Comparison of ENCODE assay signal across 23 cellular contexts in the genomic region with DNA sequence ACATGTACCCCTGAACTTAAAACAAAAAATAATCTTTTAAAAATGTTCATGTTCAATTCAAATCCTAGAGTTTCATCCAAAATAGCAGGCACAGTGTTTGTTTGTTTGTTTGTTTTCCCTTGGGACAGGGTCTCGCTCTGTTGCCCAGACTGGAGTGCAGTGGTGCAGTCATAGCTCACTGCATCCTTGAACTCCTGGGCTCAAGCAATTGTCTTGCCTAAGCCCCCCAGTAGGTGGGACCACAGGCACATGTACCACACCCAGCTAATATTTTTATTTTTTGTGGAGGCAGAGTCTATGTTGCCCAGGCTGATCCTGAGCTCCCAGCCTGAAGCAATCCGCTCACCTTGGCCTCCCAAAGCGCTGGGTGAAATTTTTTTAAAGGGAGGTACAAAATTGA. TPM values are rescaled to one million over a fixed set of nuclear protein-coding genes. Genes with fewer than 3 reads are reported as not detected.
DNase-seq lines count a peak whose midpoint lies in the region; ATAC-seq, FAIRE-seq and TF ChIP-seq lines count a peak whose summit lies in the region.
"Had no signal": no experiment of that assay in that cellular context is flagged by ENCODE, and none has a peak within 500 bp of the region (broad histone marks: within the 10 kb centered on the region; RNA-seq: fewer than 3 reads in every experiment).

No MANE protein-coding gene starts in this region.

- BruUV-seq in HepG2 (replicated peaks; lab: Mats Ljungman, UMichigan) (no TSS peak), GM12878 (replicated peaks; lab: Mats Ljungman, UMichigan) (no TSS peak)

- in situ Hi-C loops in HepG2 (cut with HindIII; ENCODE audit: extremely low pct_ligation_motif_present, low pct_unique_long_range_greater_than_20kb) (loop anchor here (5.0 to 25.0 kb wide), 5 partner anchors 112 to 882 kb away; partner anchors contain the start of genes SLC25A51 and TOMM5), GM12878 (cut with MboI) (loop anchor here (5.0 to 25.0 kb wide), 2 partner anchors 112 to 532 kb away; partner anchors contain the start of gene TOMM5)

- H3K4me3 Mint-ChIP-seq in HFFc6 = no peak overlapping the region
- no peak overlapping the region for H3K4me3 Mint-ChIP-seq in activated CD4-positive, alpha-beta T cell treated with anti-CD3 and anti-CD28 coated beads for 36 hours

- RAD21 ChIA-PET in GM12878 (lab: Charles Lee; ENCODE audit: unreplicated experiment) = interaction anchor here (1.0 to 1.9 kb wide), 4 partner anchors 10 to 262 kb away, joined by 3 to 4 read pairs (median 4); no protein-coding TSS in a partner anchor

- peaks cover 34% of the 10 kb centered on the region for H3K4me1 ChIP-seq in HepG2 (ENCODE audit: insufficient read depth, low read length)
- peaks cover 0 to 10% (median 2%) of the 10 kb centered on the region in 4 donors for H3K4me1 ChIP-seq in right lobe of liver
- H3K4me1 ChIP-seq in GM12878 (ENCODE audit: control insufficient read depth, insufficient read depth, low read length) = peaks cover 5% of the 10 kb centered on the region; the same call in 1 of the 2 replicates

- H3K4me3 ChIP-seq in HepG2 (replicated peaks in 1 of 3; ENCODE audit: insufficient read depth in 1 of 3, low read depth in 2 of 3, low read length in 3 of 3) = no peak overlapping the region
- H3K4me3 ChIP-seq in right lobe of liver = no peak overlapping the region
- H3K4me3 ChIP-seq in GM12878 = no peak overlapping the region
- H3K4me3 ChIP-seq: HAP-1, MG63 had no signal

- no peak for TF ChIP-seq RAD21 in HepG2 (CRISPR knock-in tag; IDR thresholded peaks at IDR 0.05)
- TF ChIP-seq RAD21 in GM12878 (IDR thresholded peaks at IDR 0.05; ENCODE audit: insufficient read depth, low read depth, low read length) = peak; percentile 25; the same call in 1 of the 2 replicates

- intact Hi-C loops in HepG2 (cut with micrococcal nuclease; ENCODE audit: unreplicated experiment) (loop anchor here (5.0 to 10.0 kb wide), 3 partner anchors 102 to 682 kb away; partner anchors contain the start of gene EXOSC3), right lobe of liver (cut with DNase I) (no loop called here), GM12878 (cut with micrococcal nuclease; ENCODE audit: unreplicated experiment) (loop anchor here (5.0 to 10.0 kb wide), 2 partner anchors 304 to 422 kb away; partner anchors contain the start of genes EXOSC3 and SLC25A51)
- intact Hi-C loops in activated CD4-positive, alpha-beta T cell treated with anti-CD3 and anti-CD28 coated beads for 36 hours (cut with DNase I, micrococcal nuclease) = loop anchor here (10.0 kb wide), 4 partner anchors 274 to 1286 kb away; partner anchors contain the start of genes CLTA (in 1 of the 2), EXOSC3 (in 1 of the 2), SLC25A51 (in 1 of the 2) and TRMT10B (in 1 of the 2)

- no peak for TF ChIP-seq POLR2A in HepG2 (IDR thresholded peaks at IDR 0.05; ENCODE audit: insufficient read depth in 1 of 2, low read depth in 2 of 2, low read length in 2 of 2)
- TF ChIP-seq POLR2A in right lobe of liver (IDR thresholded peaks at IDR 0.05) = no peak
- TF ChIP-seq POLR2A in GM12878 (IDR thresholded peaks at IDR 0.05; ENCODE audit: low read depth, low read length) = no peak

- CTCF ChIA-PET in HepG2 (lab: Yijun Ruan, JAX; ENCODE audit: low intra/inter-chr PET ratio, low total read pairs) = no interaction called here
- CTCF ChIA-PET in GM12878 (lab: Yijun Ruan, JAX) = interaction anchor here (0.6 to 2.3 kb wide), 21 partner anchors 8 to 422 kb away, joined by 3 to 12 read pairs (median 3); partner anchors contain the start of genes FBXO10 and ZBTB5
- CTCF ChIA-PET in activated CD4-positive, alpha-beta T cell treated with anti-CD3 and anti-CD28 coated beads for 36 hours (lab: Charles Lee) = interaction anchor here (1.0 to 4.6 kb wide), 4 partner anchors 11 to 422 kb away, joined by 3 to 15 read pairs (median 4); partner anchors contain the start of gene ZBTB5

- peaks cover 26% of the 10 kb centered on the region for H3K4me1 Mint-ChIP-seq in HFFc6 (ENCODE audit: low read depth)
- H3K4me1 Mint-ChIP-seq in activated CD4-positive, alpha-beta T cell treated with anti-CD3 and anti-CD28 coated beads for 36 hours = peaks cover 10% of the 10 kb centered on the region

- SMC1A ChIA-PET in GM12878 (lab: Charles Lee; ENCODE audit: uncharacterized antibody, unreplicated experiment) = interaction anchor here (0.8 to 3.3 kb wide), 6 partner anchors 15 to 422 kb away, joined by 3 to 10 read pairs (median 4); partner anchors contain the start of gene ZBTB5

- H3K27me3 ChIP-seq in HepG2 (ENCODE audit: control insufficient read depth in 1 of 2, insufficient read depth in 2 of 2, low read length in 2 of 2) (no peaks in the 10 kb centered on the region), right lobe of liver (no peaks in the 10 kb centered on the region), GM12878 (replicated peaks in 1 of 2; ENCODE audit: control insufficient read depth in 2 of 2, insufficient read depth in 2 of 2, low read length in 1 of 2) (peaks cover 0 to 2% of the 10 kb centered on the region in 2 experiments; a peak in 1 of 4 replicates)
- H3K27me3 ChIP-seq: MG63 had no signal

- H4K20me1 ChIP-seq in HepG2 (ENCODE audit: insufficient read depth, low read length) = no peaks in the 10 kb centered on the region
- no peaks in the 10 kb centered on the region for H4K20me1 ChIP-seq in GM12878 (ENCODE audit: control insufficient read depth, insufficient read depth)

- DNase-seq in HepG2 (ENCODE audit: low spot score) (no peak), right lobe of liver (no peak), HFFc6 (no peak), GM12878 (ENCODE audit: low read depth, low spot score) (no peak), AG08396 (ENCODE audit: low spot score) (no peak), globus pallidus (ENCODE audit: low spot score) (no peak)
- no peak for DNase-seq in activated CD4-positive, alpha-beta T cell treated with anti-CD3 and anti-CD28 coated beads for 36 hours
- DNase-seq: C1 segment of cervical spinal cord; IMR-90; MG63; NCI-H1092; NCI-H146; NCI-H2029 treated with DMSO at 0.1 percent for 48 hours; NCI-H446 treated with DMSO at 0.1 percent for 48 hours; NCI-H69; NK-92 treated with Interleukin-12 subunit alpha and Interleukin-12 subunit beta, amount 100 ng/mL, for 24 hours; OCI-M1; SHP77 treated with DMSO at 0.1 percent for 48 hours; SK-N-SH; T-helper 1 cell had no signal

- H2AFZ ChIP-seq in HepG2 (ENCODE audit: low read length) (no peak overlapping the region), GM12878 (ENCODE audit: control insufficient read depth, low read depth, low read length) (no peak overlapping the region)

- H3K36me3 Mint-ChIP-seq in HFFc6 (ENCODE audit: low read depth) = no peaks in the 10 kb centered on the region
- H3K36me3 Mint-ChIP-seq in activated CD4-positive, alpha-beta T cell treated with anti-CD3 and anti-CD28 coated beads for 36 hours (ENCODE audit: low read depth) = no peaks in the 10 kb centered on the region

- H3K9me3 ChIP-seq in HepG2 (ENCODE audit: low read length) (no peaks in the 10 kb centered on the region), right lobe of liver (no peaks in the 10 kb centered on the region), GM12878 (replicated peaks; ENCODE audit: control insufficient read depth, insufficient read depth, low read length) (no peaks in the 10 kb centered on the region)
- H3K9me3 ChIP-seq: HAP-1, MG63, SK-N-SH had no signal

- WGBS in HepG2 (ENCODE audit: low lambda C conversion rate) = 39% methylated on average over 3 of the region's 3 CpGs
- 92% methylated on average over 3 of the region's 3 CpGs for WGBS in right lobe of liver (ENCODE audit: insufficient coverage, low coverage, low lambda C conversion rate, missing lambda C conversion rate)
- WGBS in GM12878 (ENCODE audit: insufficient coverage, insufficient replicate concordance, low lambda C conversion rate, missing lambda C conversion rate) = 51% methylated on average over 3 of the region's 3 CpGs

- TF ChIP-seq CTCF in HepG2 (CRISPR knock-in tag; IDR thresholded peaks at IDR 0.05) (peak; percentile 31; the same call in 1 of the 2 replicates), right lobe of liver (IDR thresholded peaks at IDR 0.05) (no peak), HFFc6 (IDR thresholded peaks at IDR 0.05) (0 out of 2 replicates have a peak, but pooled peaks have one; percentile 19), GM12878 (IDR thresholded peaks at IDR 0.05 in 2 of 3, conservative IDR thresholded peaks at IDR 0.05 in 1 of 3; ENCODE audit: control insufficient read depth in 2 of 3, extremely low read depth in 1 of 3, insufficient read depth in 1 of 3, low read depth in 3 of 3, low read length in 3 of 3) (no peak)

- no peak for TF ChIP-seq EP300 in HepG2 (IDR thresholded peaks at IDR 0.05; ENCODE audit: low read depth in 2 of 2, low read length in 2 of 2)
- TF ChIP-seq EP300 in HepG2 (CRISPR knock-in tag; IDR thresholded peaks at IDR 0.05; ENCODE audit: borderline replicate concordance) = no peak
- no peak for TF ChIP-seq EP300 in GM12878 (IDR thresholded peaks at IDR 0.05; ENCODE audit: borderline replicate concordance in 1 of 2, control insufficient read depth in 1 of 2, low read depth in 2 of 2, low read length in 2 of 2)

- ATAC-seq in HepG2 (no peak), right lobe of liver (no peak), GM12878 (no peak), GM21737 (IDR thresholded peaks at IDR 0.05; ENCODE audit: unreplicated experiment) (no peak)
- ATAC-seq in activated CD4-positive, alpha-beta T cell treated with anti-CD3 and anti-CD28 coated beads for 36 hours = no peak

- FAIRE-seq in HepG2 (lab: Jason Lieb, UNC) (no peak), GM12878 (lab: Jason Lieb, UNC) (no peak)

- H3K4me2 ChIP-seq in HepG2 (ENCODE audit: low read depth, low read length) = no peak overlapping the region
- H3K4me2 ChIP-seq in GM12878 (ENCODE audit: control insufficient read depth, insufficient read depth) = no peak overlapping the region
- H3K4me2 ChIP-seq: SK-N-SH had no signal

- H3K27ac ChIP-seq in HepG2 (ENCODE audit: extremely low read length, insufficient read depth, low read length) (no peak overlapping the region), right lobe of liver (no peak overlapping the region), GM12878 (ENCODE audit: control insufficient read depth, insufficient read depth) (no peak overlapping the region)
- H3K27ac ChIP-seq: HL-60 had no signal

- H3K36me3 ChIP-seq in HepG2 (replicated peaks in 1 of 2; ENCODE audit: control insufficient read depth in 1 of 2, insufficient read depth in 2 of 2, low read length in 2 of 2) (no peaks in the 10 kb centered on the region), right lobe of liver (no peaks in the 10 kb centered on the region), GM12878 (ENCODE audit: control insufficient read depth in 2 of 2, insufficient read depth in 2 of 2, low read length in 1 of 2) (no peaks in the 10 kb centered on the region)
- H3K36me3 ChIP-seq: HAP-1, MG63 had no signal

- H3K27me3 Mint-ChIP-seq in HFFc6 (ENCODE audit: insufficient read depth) = peaks cover 19% of the 10 kb centered on the region
- H3K27me3 Mint-ChIP-seq in activated CD4-positive, alpha-beta T cell treated with anti-CD3 and anti-CD28 coated beads for 36 hours = peaks cover 22% of the 10 kb centered on the region

- H3K79me2 ChIP-seq in HepG2 (ENCODE audit: insufficient read depth, low read length) (no peaks in the 10 kb centered on the region), GM12878 (ENCODE audit: control insufficient read depth, insufficient read depth, low read length) (peaks cover 2% of the 10 kb centered on the region)

- POLR2A ChIA-PET in HepG2 (lab: Yijun Ruan, JAX) = no interaction called here
- POLR2A ChIA-PET in GM12878 (lab: Charles Lee) = no interaction called here
- POLR2A ChIA-PET in activated CD4-positive, alpha-beta T cell treated with anti-CD3 and anti-CD28 coated beads for 36 hours (lab: Charles Lee) = interaction anchor here (1.1 kb wide), 1 partner anchor 15 kb away, joined by 3 read pairs; no protein-coding TSS in a partner anchor

- H3K9me3 Mint-ChIP-seq in HFFc6 = no peaks in the 10 kb centered on the region
- H3K9me3 Mint-ChIP-seq in activated CD4-positive, alpha-beta T cell treated with anti-CD3 and anti-CD28 coated beads for 36 hours (ENCODE audit: low read depth) = no peaks in the 10 kb centered on the region

- H3K9ac ChIP-seq in HepG2 (ENCODE audit: insufficient read depth, low read depth, low read length) = no peak overlapping the region
- no peak overlapping the region for H3K9ac ChIP-seq in GM12878 (ENCODE audit: control insufficient read depth, insufficient read depth, low read length)
- H3K9ac ChIP-seq: SK-N-SH had no signal

- H3K27ac Mint-ChIP-seq in HFFc6 = no peak overlapping the region
- no peak overlapping the region for H3K27ac Mint-ChIP-seq in activated CD4-positive, alpha-beta T cell treated with anti-CD3 and anti-CD28 coated beads for 36 hours

RNA-seq across cellular contexts. Expression of gene POLR1E, which starts 5.0 kb away (rescaled TPM):
- total RNA-seq in HepG2 (2016; rRNA removed; fragmentation: Illumina TruSeq; extraction: Trizol) (37.8 and 49.1 TPM in 2 replicates), right lobe of liver (10 to 100 TPM; 11.7 to 18.1 (median 14.4) TPM), GM12878 (2014; rRNA removed) (52.1 and 57.9 TPM in 2 replicates), GM12878 (2014; rRNA removed; fragmentation: Illumina TruSeq; extraction: Trizol) (66.7 and 71.3 TPM in 2 replicates), GM12878 (2021) (47.7 and 48.7 TPM in 2 replicates)
- 12.6 and 13.7 TPM in 2 replicates for total RNA-seq in HepG2 (2016; cell fraction: cytosol; rRNA removed; fragmentation: Illumina TruSeq; extraction: Trizol; ENCODE audit: low read depth)
- total RNA-seq in HepG2 (2016; cell fraction: insoluble cytoplasmic fraction; rRNA removed; fragmentation: Illumina TruSeq; extraction: Trizol) = 35.7 and 42.1 TPM in 2 replicates
- 24.4 and 28.3 TPM in 2 replicates for total RNA-seq in HepG2 (2016; cell fraction: membrane; rRNA removed; fragmentation: Illumina TruSeq; extraction: Trizol)
- total RNA-seq in HepG2 (2016; cell fraction: nucleus; rRNA removed; fragmentation: Illumina TruSeq; extraction: Trizol) = 19.5 and 22.1 TPM in 2 replicates
- polyA plus RNA-seq in HepG2 (2011; rRNA removed) (18.9 and 23.0 TPM in 2 replicates), GM12878 (2011; rRNA removed) (59.7 and 61.1 TPM in 2 replicates), GM12878 (2014; fragmentation: Illumina TruSeq; extraction: Trizol) (65.0 and 66.6 TPM in 2 replicates), GM12878 (2014; fragmentation: Nextera tagmentation; extraction: Ambion mirVana) (10 to 100 TPM; 13.7 to 27.6 TPM), GM12878 (2014; rRNA removed) (55.7 and 57.2 TPM in 2 replicates), GM12878 (2016; fragmentation: Nextera tagmentation; extraction: Ambion mirVana) (10 to 100 TPM; 31.4 to 33.3 TPM)
- polyA plus RNA-seq in HepG2 (2011; cell fraction: cytosol; rRNA removed) = 16.9 and 20.6 TPM in 2 replicates
- 6.3 and 8.5 TPM in 2 replicates for polyA plus RNA-seq in HepG2 (2011; cell fraction: nucleus; rRNA removed)
- 15.5 and 19.9 TPM in 2 replicates for polyA plus RNA-seq in HepG2 (2012)
- 9.5 and 9.6 TPM in 2 replicates for polyA plus RNA-seq in HepG2 (2016; cell fraction: cytosol; fragmentation: Illumina TruSeq; extraction: Trizol; ENCODE audit: low read depth)
- 31.1 and 31.2 TPM in 2 replicates for polyA plus RNA-seq in HepG2 (2016; cell fraction: insoluble cytoplasmic fraction; fragmentation: Illumina TruSeq; extraction: Trizol; ENCODE audit: low read depth)
- 16.1 and 18.2 TPM in 2 replicates for polyA plus RNA-seq in HepG2 (2016; cell fraction: membrane; fragmentation: Illumina TruSeq; extraction: Trizol; ENCODE audit: low read depth)
- 16.7 and 17.8 TPM in 2 replicates for polyA plus RNA-seq in HepG2 (2016; cell fraction: nucleus; fragmentation: Illumina TruSeq; extraction: Trizol; ENCODE audit: insufficient read depth, low read depth)
- 17.1 and 37.9 TPM in 2 replicates for polyA minus RNA-seq in HepG2 (2011; rRNA and poly(A)+ RNA removed; ENCODE audit: low replicate concordance)
- polyA minus RNA-seq in HepG2 (2011; cell fraction: cytosol; rRNA and poly(A)+ RNA removed) = 14.0 and 14.2 TPM in 2 replicates
- 17.8 and 20.8 TPM in 2 replicates for polyA minus RNA-seq in HepG2 (2011; cell fraction: nucleus; rRNA and poly(A)+ RNA removed)
- total RNA-seq in HFFc6 (2021; fragmentation: NEBNext Ultra II Directional; extraction: Animal tissue kit (Norgen Biotek cat#: 25700)) = 10 to 100 TPM; 31.0 to 38.5 (median 33.7) TPM
- 30.1 and 31.2 TPM in 2 replicates for total RNA-seq in GM12878 (2013; cell fraction: nucleolus; rRNA removed)
- polyA plus RNA-seq in GM12878 (2011; ENCODE audit: low read depth) = 30.2 TPM
- 47.2 and 51.1 TPM in 2 replicates for polyA plus RNA-seq in GM12878 (2011; cell fraction: cytosol; rRNA removed)
- 20.2 and 27.6 TPM in 2 replicates for polyA plus RNA-seq in GM12878 (2011; cell fraction: nucleus; rRNA removed)
- 32.5 and 42.2 TPM in 2 replicates for polyA plus RNA-seq in GM12878 (2012)
- 53.8 and 63.4 TPM in 2 replicates for polyA minus RNA-seq in GM12878 (2011; rRNA and poly(A)+ RNA removed)
- 15.1 and 19.5 TPM in 2 replicates for polyA minus RNA-seq in GM12878 (2011; cell fraction: cytosol; rRNA and poly(A)+ RNA removed)
- polyA minus RNA-seq in GM12878 (2011; cell fraction: nucleus; rRNA and poly(A)+ RNA removed) = 13.3 and 21.4 TPM in 2 replicates
- total RNA-seq in activated CD4-positive, alpha-beta T cell treated with anti-CD3 and anti-CD28 coated beads for 36 hours = 10 to 100 TPM; 67.5 to 69.2 TPM

RNA-seq across cellular contexts. Expression of gene ZBTB5, which starts 15.5 kb away (rescaled TPM):
- 12.5 and 15.2 TPM in 2 replicates for total RNA-seq in HepG2 (2016; rRNA removed; fragmentation: Illumina TruSeq; extraction: Trizol)
- 0.81 and 0.88 TPM in 2 replicates for total RNA-seq in HepG2 (2016; cell fraction: cytosol; rRNA removed; fragmentation: Illumina TruSeq; extraction: Trizol; ENCODE audit: low read depth)
- 12.4 and 14.4 TPM in 2 replicates for total RNA-seq in HepG2 (2016; cell fraction: insoluble cytoplasmic fraction; rRNA removed; fragmentation: Illumina TruSeq; extraction: Trizol)
- 5.8 and 6.1 TPM in 2 replicates for total RNA-seq in HepG2 (2016; cell fraction: membrane; rRNA removed; fragmentation: Illumina TruSeq; extraction: Trizol)
- total RNA-seq in HepG2 (2016; cell fraction: nucleus; rRNA removed; fragmentation: Illumina TruSeq; extraction: Trizol) = 11.2 and 13.3 TPM in 2 replicates
- polyA plus RNA-seq in HepG2 (2011; rRNA removed) = 19.7 and 20.5 TPM in 2 replicates
- 14.8 and 16.3 TPM in 2 replicates for polyA plus RNA-seq in HepG2 (2011; cell fraction: cytosol; rRNA removed)
- 25.4 and 27.5 TPM in 2 replicates for polyA plus RNA-seq in HepG2 (2011; cell fraction: nucleus; rRNA removed)
- 10.3 and 11.9 TPM in 2 replicates for polyA plus RNA-seq in HepG2 (2012)
- polyA plus RNA-seq in HepG2 (2016; cell fraction: cytosol; fragmentation: Illumina TruSeq; extraction: Trizol; ENCODE audit: low read depth) = 0.35 and 0.64 TPM in 2 replicates
- polyA plus RNA-seq in HepG2 (2016; cell fraction: insoluble cytoplasmic fraction; fragmentation: Illumina TruSeq; extraction: Trizol; ENCODE audit: low read depth) = 11.5 and 11.7 TPM in 2 replicates
- polyA plus RNA-seq in HepG2 (2016; cell fraction: membrane; fragmentation: Illumina TruSeq; extraction: Trizol; ENCODE audit: low read depth) = 3.5 and 4.3 TPM in 2 replicates
- polyA plus RNA-seq in HepG2 (2016; cell fraction: nucleus; fragmentation: Illumina TruSeq; extraction: Trizol; ENCODE audit: insufficient read depth, low read depth) = 16.5 and 19.6 TPM in 2 replicates
- 29.3 and 36.6 TPM in 2 replicates for polyA minus RNA-seq in HepG2 (2011; rRNA and poly(A)+ RNA removed; ENCODE audit: low replicate concordance)
- 11.4 and 13.4 TPM in 2 replicates for polyA minus RNA-seq in HepG2 (2011; cell fraction: cytosol; rRNA and poly(A)+ RNA removed)
- polyA minus RNA-seq in HepG2 (2011; cell fraction: nucleus; rRNA and poly(A)+ RNA removed) = 23.9 and 25.2 TPM in 2 replicates
- total RNA-seq in right lobe of liver = 1 to 10 TPM; 4.3 to 6.6 (median 5.5) TPM
- total RNA-seq in HFFc6 (2021; fragmentation: NEBNext Ultra II Directional; extraction: Animal tissue kit (Norgen Biotek cat#: 25700)) = 1 to 10 TPM; 4.6 to 5.9 (median 5.3) TPM
- 35.8 and 37.5 TPM in 2 replicates for total RNA-seq in GM12878 (2013; cell fraction: nucleolus; rRNA removed)
- 12.8 and 15.6 TPM in 2 replicates for total RNA-seq in GM12878 (2014; rRNA removed)
- 11.4 and 12.2 TPM in 2 replicates for total RNA-seq in GM12878 (2014; rRNA removed; fragmentation: Illumina TruSeq; extraction: Trizol)
- total RNA-seq in GM12878 (2021) = 12.7 and 13.3 TPM in 2 replicates
- 9.4 TPM for polyA plus RNA-seq in GM12878 (2011; ENCODE audit: low read depth)
- polyA plus RNA-seq in GM12878 (2011; rRNA removed) = 29.2 and 32.5 TPM in 2 replicates
- polyA plus RNA-seq in GM12878 (2011; cell fraction: cytosol; rRNA removed) = 23.3 and 26.5 TPM in 2 replicates
- 31.1 and 48.9 TPM in 2 replicates for polyA plus RNA-seq in GM12878 (2011; cell fraction: nucleus; rRNA removed)
- polyA plus RNA-seq in GM12878 (2012) = 11.2 and 14.0 TPM in 2 replicates
- 14.3 and 14.5 TPM in 2 replicates for polyA plus RNA-seq in GM12878 (2014; fragmentation: Illumina TruSeq; extraction: Trizol)
- 1 to 10 TPM; 1.4 to 2.5 TPM for polyA plus RNA-seq in GM12878 (2014; fragmentation: Nextera tagmentation; extraction: Ambion mirVana)
- polyA plus RNA-seq in GM12878 (2014; rRNA removed) = 13.0 and 13.2 TPM in 2 replicates
- 1 to 10 TPM; 4.5 to 4.6 TPM for polyA plus RNA-seq in GM12878 (2016; fragmentation: Nextera tagmentation; extraction: Ambion mirVana)
- 30.5 and 31.2 TPM in 2 replicates for polyA minus RNA-seq in GM12878 (2011; rRNA and poly(A)+ RNA removed)
- polyA minus RNA-seq in GM12878 (2011; cell fraction: cytosol; rRNA and poly(A)+ RNA removed) = 8.2 and 9.6 TPM in 2 replicates
- polyA minus RNA-seq in GM12878 (2011; cell fraction: nucleus; rRNA and poly(A)+ RNA removed) = 13.8 and 19.0 TPM in 2 replicates
- 1 to 10 TPM; 8.0 to 9.1 TPM for total RNA-seq in activated CD4-positive, alpha-beta T cell treated with anti-CD3 and anti-CD28 coated beads for 36 hours

RNA-seq across cellular contexts. Expression of gene GRHPR, which starts 58.3 kb away (rescaled TPM):
- 115 and 127 TPM in 2 replicates for total RNA-seq in HepG2 (2016; rRNA removed; fragmentation: Illumina TruSeq; extraction: Trizol)
- total RNA-seq in HepG2 (2016; cell fraction: cytosol; rRNA removed; fragmentation: Illumina TruSeq; extraction: Trizol; ENCODE audit: low read depth) = 58.9 and 75.1 TPM in 2 replicates
- 119 and 128 TPM in 2 replicates for total RNA-seq in HepG2 (2016; cell fraction: insoluble cytoplasmic fraction; rRNA removed; fragmentation: Illumina TruSeq; extraction: Trizol)
- 66.5 and 84.7 TPM in 2 replicates for total RNA-seq in HepG2 (2016; cell fraction: membrane; rRNA removed; fragmentation: Illumina TruSeq; extraction: Trizol)
- 73.9 and 76.5 TPM in 2 replicates for total RNA-seq in HepG2 (2016; cell fraction: nucleus; rRNA removed; fragmentation: Illumina TruSeq; extraction: Trizol)
- 113 and 127 TPM in 2 replicates for polyA plus RNA-seq in HepG2 (2011; rRNA removed)
- polyA plus RNA-seq in HepG2 (2011; cell fraction: cytosol; rRNA removed) = 126 and 161 TPM in 2 replicates
- 121 and 122 TPM in 2 replicates for polyA plus RNA-seq in HepG2 (2011; cell fraction: nucleus; rRNA removed)
- 66.2 and 76.0 TPM in 2 replicates for polyA plus RNA-seq in HepG2 (2012)
- 48.7 and 72.2 TPM in 2 replicates for polyA plus RNA-seq in HepG2 (2016; cell fraction: cytosol; fragmentation: Illumina TruSeq; extraction: Trizol; ENCODE audit: low read depth)
- 135 and 143 TPM in 2 replicates for polyA plus RNA-seq in HepG2 (2016; cell fraction: insoluble cytoplasmic fraction; fragmentation: Illumina TruSeq; extraction: Trizol; ENCODE audit: low read depth)
- 58.4 and 72.9 TPM in 2 replicates for polyA plus RNA-seq in HepG2 (2016; cell fraction: membrane; fragmentation: Illumina TruSeq; extraction: Trizol; ENCODE audit: low read depth)
- 111 and 117 TPM in 2 replicates for polyA plus RNA-seq in HepG2 (2016; cell fraction: nucleus; fragmentation: Illumina TruSeq; extraction: Trizol; ENCODE audit: insufficient read depth, low read depth)
- polyA minus RNA-seq in HepG2 (2011; rRNA and poly(A)+ RNA removed; ENCODE audit: low replicate concordance) = 126 and 157 TPM in 2 replicates
- polyA minus RNA-seq in HepG2 (2011; cell fraction: cytosol; rRNA and poly(A)+ RNA removed) = 42.8 and 47.7 TPM in 2 replicates
- polyA minus RNA-seq in HepG2 (2011; cell fraction: nucleus; rRNA and poly(A)+ RNA removed) = 54.1 and 61.8 TPM in 2 replicates
- 100 to 1,000 TPM; 159 to 424 (median 359) TPM for total RNA-seq in right lobe of liver
- 100 to 1,000 TPM; 106 to 116 (median 111) TPM for total RNA-seq in HFFc6 (2021; fragmentation: NEBNext Ultra II Directional; extraction: Animal tissue kit (Norgen Biotek cat#: 25700))
- total RNA-seq in GM12878 (2013; cell fraction: nucleolus; rRNA removed) = 108 and 136 TPM in 2 replicates
- total RNA-seq in GM12878 (2014; rRNA removed) = 179 and 190 TPM in 2 replicates
- total RNA-seq in GM12878 (2014; rRNA removed; fragmentation: Illumina TruSeq; extraction: Trizol) = 104 and 111 TPM in 2 replicates
- 120 and 127 TPM in 2 replicates for total RNA-seq in GM12878 (2021)
- 70.6 TPM for polyA plus RNA-seq in GM12878 (2011; ENCODE audit: low read depth)
- 68.5 and 132 TPM in 2 replicates for polyA plus RNA-seq in GM12878 (2011; rRNA removed)
- 195 and 247 TPM in 2 replicates for polyA plus RNA-seq in GM12878 (2011; cell fraction: cytosol; rRNA removed)
- polyA plus RNA-seq in GM12878 (2011; cell fraction: nucleus; rRNA removed) = 168 and 195 TPM in 2 replicates
- polyA plus RNA-seq in GM12878 (2012) = 91.5 and 110 TPM in 2 replicates
- 65.4 and 96.1 TPM in 2 replicates for polyA plus RNA-seq in GM12878 (2014; fragmentation: Illumina TruSeq; extraction: Trizol)
- 10 to 100 TPM; 52.4 to 78.6 TPM for polyA plus RNA-seq in GM12878 (2014; fragmentation: Nextera tagmentation; extraction: Ambion mirVana)
- 194 and 209 TPM in 2 replicates for polyA plus RNA-seq in GM12878 (2014; rRNA removed)
- 100 to 1,000 TPM; 153 to 154 TPM for polyA plus RNA-seq in GM12878 (2016; fragmentation: Nextera tagmentation; extraction: Ambion mirVana)
- polyA minus RNA-seq in GM12878 (2011; rRNA and poly(A)+ RNA removed) = 81.4 and 134 TPM in 2 replicates
- 31.9 and 41.0 TPM in 2 replicates for polyA minus RNA-seq in GM12878 (2011; cell fraction: cytosol; rRNA and poly(A)+ RNA removed)
- 33.0 and 70.1 TPM in 2 replicates for polyA minus RNA-seq in GM12878 (2011; cell fraction: nucleus; rRNA and poly(A)+ RNA removed)
- 10 to 100 TPM; 69.1 to 74.4 TPM for total RNA-seq in activated CD4-positive, alpha-beta T cell treated with anti-CD3 and anti-CD28 coated beads for 36 hours

Comparison
In these comparisons a context has a peak if more than half of its experiments do, and no peak if none do; other contexts are left out.
1. CTCF ChIP-seq: peak in HepG2 (single experiment) and HFFc6 (single experiment); none in right lobe of liver (0 of 4) and GM12878 (0 of 3).
2. intact Hi-C loops: an anchor here in HepG2 (5.0 to 10.0 kb wide), GM12878 (5.0 to 10.0 kb wide) and activated CD4-positive, alpha-beta T cell treated with anti-CD3 and anti-CD28 coated beads for 36 hours (10.0 kb wide); none called in right lobe of liver.
3. Of the 75 proteins assayed by ChIP-seq in both HepG2 and GM12878: peak only in HepG2: CTCF; only in GM12878: RAD21; in both: none; in neither: 73.